Comparison of ENCODE assay signal across 27 cellular contexts in genomic region chrX:65841263-65841662, GRCh38.
"Had no signal": no experiment of that assay in that cellular context is flagged by ENCODE, and none has a peak within 500 bp of the region (broad histone marks: within the 10 kb centered on the region; RNA-seq: fewer than 3 reads in every experiment).

No MANE protein-coding gene starts in this region.

- H3K27me3 Mint-ChIP-seq: activated naive CD8-positive, alpha-beta T cell treated with anti-CD3 and anti-CD28 coated beads for 36 hours; stimulated activated memory B cell treated with anti-CD40 and anti-IgM and Interleukin-4, amounts not matched to agents 10 μg/mL and 1 μg/mL and 100 μg/mL, for 72 hours had no signal

- H3K27ac Mint-ChIP-seq: activated naive CD8-positive, alpha-beta T cell treated with anti-CD3 and anti-CD28 coated beads for 36 hours; natural killer cell; neural progenitor cell; stimulated activated memory B cell treated with anti-CD40 and anti-IgM and Interleukin-4, amounts not matched to agents 10 μg/mL and 1 μg/mL and 100 μg/mL, for 72 hours had no signal

- H3K36me3 Mint-ChIP-seq: activated naive CD8-positive, alpha-beta T cell treated with anti-CD3 and anti-CD28 coated beads for 36 hours; natural killer cell; neural progenitor cell; stimulated activated memory B cell treated with anti-CD40 and anti-IgM and Interleukin-4, amounts not matched to agents 10 μg/mL and 1 μg/mL and 100 μg/mL, for 72 hours had no signal

- H3K4me3 Mint-ChIP-seq: activated naive CD8-positive, alpha-beta T cell treated with anti-CD3 and anti-CD28 coated beads for 36 hours; natural killer cell; neural progenitor cell; stimulated activated memory B cell treated with anti-CD40 and anti-IgM and Interleukin-4, amounts not matched to agents 10 μg/mL and 1 μg/mL and 100 μg/mL, for 72 hours had no signal

- DNase-seq: activated CD4-positive, alpha-beta T cell treated with anti-CD3 and anti-CD28 coated beads for 48 hours; activated CD4-positive, alpha-beta T cell treated with anti-CD3 and anti-CD28 coated beads, Interleukin-2, amount 50 U/mL, for 48 hours; activated CD8-positive, alpha-beta memory T cell treated with anti-CD3 and anti-CD28 coated beads for 24 hours; activated effector memory CD4-positive, alpha-beta T cell treated with Interleukin-2 at 50 U/mL for 16 hours; activated naive CD4-positive, alpha-beta T cell treated with Interleukin-2 at 50 U/mL for 16 hours; activated naive CD8-positive, alpha-beta T cell treated with anti-CD3 and anti-CD28 coated beads for 36 hours; adrenal gland; aorta; body of pancreas; cerebellar nuclear complex; colonic mucosa; dorsolateral prefrontal cortex; effector memory CD4-positive, alpha-beta T cell; gastrocnemius medialis; glutamatergic neuron; left lung; mesendoderm; natural killer cell; stimulated activated CD4-positive, alpha-beta T cell treated with anti-CD3 and anti-CD28 coated beads, Interleukin-1b, Interleukin-23, amount 100 ng/mL, for 48 hours; stimulated activated CD4-positive, alpha-beta T cell treated with anti-CD3 and anti-CD28 coated beads, Interleukin-4, amount 100 ng/mL, for 4 hours; stimulated activated CD8-positive, alpha-beta memory T cell treated with anti-CD3 and anti-CD28 coated beads, Interleukin-4, amount 100 ng/mL, for 48 hours; stomach; tibial artery; WERI-Rb-1 had no signal

- H3K4me1 Mint-ChIP-seq: neural progenitor cell; stimulated activated memory B cell treated with anti-CD40 and anti-IgM and Interleukin-4, amounts not matched to agents 10 μg/mL and 1 μg/mL and 100 μg/mL, for 72 hours had no signal

- H3K9me3 Mint-ChIP-seq: activated naive CD8-positive, alpha-beta T cell treated with anti-CD3 and anti-CD28 coated beads for 36 hours; natural killer cell; stimulated activated memory B cell treated with anti-CD40 and anti-IgM and Interleukin-4, amounts not matched to agents 10 μg/mL and 1 μg/mL and 100 μg/mL, for 72 hours had no signal

- ATAC-seq: activated CD4-positive, CD25-positive, alpha-beta regulatory T cell treated with anti-CD3 and anti-CD28 coated beads, Interleukin-2, amount 50 U/mL, for 24 hours; body of pancreas; gastrocnemius medialis; left lung; natural killer cell; stimulated activated memory B cell treated with anti-CD40 and anti-IgM and Interleukin-4, amounts not matched to agents 10 μg/mL and 1 μg/mL and 100 μg/mL, for 72 hours had no signal
